14 cellular contexts compared by ENCODE assay signal in the genomic region with DNA sequence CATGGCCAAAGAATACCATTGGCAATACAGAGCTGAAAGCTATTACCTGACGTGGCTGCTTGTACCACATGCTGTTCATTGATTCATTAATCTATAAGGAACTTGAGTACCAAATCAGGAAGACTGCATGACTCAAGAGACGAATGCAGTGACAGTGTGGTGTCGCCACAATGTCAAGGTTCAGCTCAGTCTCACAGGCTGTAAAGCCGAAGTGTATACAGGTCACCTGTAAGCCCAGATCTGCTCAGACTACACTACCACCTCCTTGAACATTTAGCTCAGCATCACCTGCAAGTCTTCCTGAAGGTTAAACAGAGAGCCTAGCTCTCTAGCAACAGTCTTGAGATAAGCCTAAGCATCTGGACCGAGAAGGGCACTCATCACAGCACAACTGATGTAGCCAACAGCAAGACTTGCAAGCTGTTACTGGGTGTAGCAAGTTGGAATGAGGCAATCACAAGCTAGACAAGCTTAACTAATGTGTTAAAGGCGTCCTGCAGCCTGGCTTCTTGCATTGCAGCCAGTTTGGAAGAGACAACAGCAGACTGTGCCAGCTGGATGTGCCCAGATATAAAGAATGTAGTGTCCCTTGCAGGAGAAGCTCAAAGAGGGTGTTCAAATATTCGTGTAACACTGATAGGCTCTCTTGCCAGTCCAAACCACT. TPM values are rescaled to one million over a fixed set of nuclear protein-coding genes. Genes with fewer than 3 reads are reported as not detected.
DNase-seq lines count a peak whose midpoint lies in the region; ATAC-seq, FAIRE-seq and TF ChIP-seq lines count a peak whose summit lies in the region.
"Had no signal": no experiment of that assay in that cellular context is flagged by ENCODE, and none has a peak within 500 bp of the region (broad histone marks: within the 10 kb centered on the region; RNA-seq: fewer than 3 reads in every experiment).

No MANE protein-coding gene starts in this region.

- H3K27me3 ChIP-seq in heart left ventricle (no peaks in the 10 kb centered on the region), prostate gland (replicated peaks; ENCODE audit: insufficient read depth) (no peaks in the 10 kb centered on the region)
- H3K27me3 ChIP-seq: ascending aorta, tibial artery had no signal

- intact Hi-C loops in heart left ventricle (cut with DNase I) = loop anchor here in 2 of 10 donors (2.0 to 10.0 kb wide), 3 partner anchors 14 to 68 kb away; no protein-coding TSS in a partner anchor
- intact Hi-C loops in prostate gland (cut with DNase I) = no loop called here

- no peak for TF ChIP-seq POLR2A in heart left ventricle (IDR thresholded peaks at IDR 0.05)
- no peak for TF ChIP-seq POLR2A in prostate gland (IDR thresholded peaks at IDR 0.05)

- H3K4me3 ChIP-seq in heart left ventricle = no peak overlapping the region
- H3K4me3 ChIP-seq in prostate gland = no peak overlapping the region
- H3K4me3 ChIP-seq in coronary artery = no peak overlapping the region
- H3K4me3 ChIP-seq: ascending aorta, tibial artery had no signal

- DNase-seq in DMS53 treated with DMSO at 0.1 percent for 48 hours (lab: John Stamatoyannopoulos, UW; ENCODE audit: unreplicated experiment) (peak; percentile 45), NCI-H446 treated with DMSO at 0.1 percent for 48 hours (lab: John Stamatoyannopoulos, UW) (peak; percentile 83), heart left ventricle (peak in 4 of 5 donors; percentile 43 to 78 (median 63)), prostate gland (ENCODE audit: low spot score) (peak; percentile 68), HTR-8/SVneo (ENCODE audit: insufficient read length, low spot score) (no peak), DMS114 treated with DMSO at 0.1 percent for 48 hours (lab: John Stamatoyannopoulos, UW; ENCODE audit: unreplicated experiment) (no peak), CD1c-positive myeloid dendritic cell (ENCODE audit: extremely low spot score) (no peak), coronary artery (ENCODE audit: low spot score) (no peak)
- DNase-seq: activated CD4-positive, alpha-beta memory T cell treated with anti-CD3 and anti-CD28 coated beads, Interleukin-2, amount 10 ng/mL, durations not matched to agents 7 days and 5 days; Calu3; naive thymus-derived CD4-positive, alpha-beta T cell; tibial artery had no signal

- WGBS in heart left ventricle, 4 donors = 47 to 69% (median 51%) methylated on average over 7 of the region's 7 CpGs
- WGBS in prostate gland = 50% methylated on average over 7 of the region's 7 CpGs

- H3K36me3 ChIP-seq in heart left ventricle = peaks cover 0 to 27% (median 15%) of the 10 kb centered on the region in 9 donors
- no peaks in the 10 kb centered on the region for H3K36me3 ChIP-seq in prostate gland

- TF ChIP-seq CTCF in heart left ventricle (IDR thresholded peaks at IDR 0.05) = no peak
- no peak for TF ChIP-seq CTCF in prostate gland (IDR thresholded peaks at IDR 0.05)
- TF ChIP-seq CTCF in coronary artery (IDR thresholded peaks at IDR 0.05) = no peak

- H3K27ac ChIP-seq in heart left ventricle (peak overlapping the region in 10 of 12 donors; percentile 9 to 53 (median 28)), prostate gland (no peak overlapping the region), coronary artery (no peak overlapping the region)
- H3K27ac ChIP-seq: ascending aorta, tibial artery had no signal

- H3K4me1 ChIP-seq in heart left ventricle = peaks cover 0 to 26% (median 15%) of the 10 kb centered on the region in 12 donors
- H3K4me1 ChIP-seq in prostate gland (replicated peaks) = no peaks in the 10 kb centered on the region
- H3K4me1 ChIP-seq: ascending aorta had no signal

- H3K9me3 ChIP-seq in heart left ventricle (no peaks in the 10 kb centered on the region), prostate gland (no peaks in the 10 kb centered on the region)
- H3K9me3 ChIP-seq: ascending aorta, tibial artery had no signal

- peak; percentile 92 to 97 (median 96) for ATAC-seq in heart left ventricle
- ATAC-seq: naive thymus-derived CD4-positive, alpha-beta T cell had no signal

- FAIRE-seq in HTR-8/SVneo (lab: Jason Lieb, UNC) = no peak
- FAIRE-seq: colon had no signal

RNA-seq across cellular contexts. Expression of a gene that starts 21.0 kb away (rescaled TPM):
- total RNA-seq in heart left ventricle (100 to 1,000 TPM in 1 of 9 donors, 10 to 100 TPM in 8; 24.9 to 101 (median 41.4) TPM), prostate gland (10 to 100 TPM; 12.9 to 25.2 TPM)
- polyA plus RNA-seq in heart left ventricle = 10 to 100 TPM in 1 of 2 donors, 1 to 10 TPM in 1; 8.8 to 44.6 TPM
- polyA plus RNA-seq: naive thymus-derived CD4-positive, alpha-beta T cell had no signal

Comparison
In these comparisons a context has a peak if more than half of its experiments do, and no peak if none do; other contexts are left out.
1. DNase-seq: peak in DMS53 treated with DMSO at 0.1 percent for 48 hours (single experiment), NCI-H446 treated with DMSO at 0.1 percent for 48 hours (single experiment), heart left ventricle (4 of 5) and prostate gland (single experiment); none in HTR-8/SVneo (single experiment), DMS114 treated with DMSO at 0.1 percent for 48 hours (single experiment), CD1c-positive myeloid dendritic cell (single experiment) and coronary artery (single experiment).
2. H3K27ac ChIP-seq: peak in heart left ventricle (10 of 12); none in prostate gland (0 of 2) and coronary artery (0 of 2).